10 cellular contexts compared by ENCODE assay signal in genomic region chrX:17655232-17656034, GRCh38.
DNase-seq lines count a peak whose midpoint lies in the region; ATAC-seq and TF ChIP-seq lines count a peak whose summit lies in the region.
"Had no signal": no experiment of that assay in that cellular context is flagged by ENCODE, and none has a peak within 500 bp of the region (broad histone marks: within the 10 kb centered on the region; RNA-seq: fewer than 3 reads in every experiment).

No MANE protein-coding gene starts in this region.

- CTCF ChIA-PET in activated CD4-positive, alpha-beta memory T cell treated with anti-CD3 and anti-CD28 coated beads for 36 hours (lab: Charles Lee), result interaction anchor here (0.9 to 1.1 kb wide), 2 partner anchors 64 to 413 kb away, joined by 3 to 4 read pairs; no protein-coding TSS in a partner anchor

- DNase-seq in CD14-positive monocyte (ENCODE audit: low spot score), result no peak
- peak; percentile 35 for DNase-seq in activated CD4-positive, alpha-beta memory T cell treated with anti-CD3 and anti-CD28 coated beads for 36 hours
- peak; percentile 17 for DNase-seq in fibroblast of the aortic adventitia (ENCODE audit: low read depth)
- no peak for DNase-seq in osteocyte (ENCODE audit: extremely low spot score, unreplicated experiment)
- DNase-seq in OCI-M1 (lab: John Stamatoyannopoulos, UW), result no peak
- no peak for DNase-seq in MG63
- DNase-seq in hepatic stellate cell (ENCODE audit: low spot score), result no peak
- DNase-seq: activated effector memory CD4-positive, alpha-beta T cell treated with Interleukin-2 at 50 U/mL for 16 hours had no signal

- H3K36me3 ChIP-seq in MG63, result no peaks in the 10 kb centered on the region
- H3K36me3 ChIP-seq: neutrophil had no signal

- POLR2A ChIA-PET in activated CD4-positive, alpha-beta memory T cell treated with anti-CD3 and anti-CD28 coated beads for 36 hours (lab: Charles Lee), result interaction anchor here (1.1 kb wide), 1 partner anchor 22 kb away, joined by 3 read pairs; no protein-coding TSS in a partner anchor

- no peaks in the 10 kb centered on the region; the same call in 1 of the 2 replicates for H3K27me3 ChIP-seq in MG63

- H3K9me3 Mint-ChIP-seq in CD14-positive monocyte, result peaks cover 0 to 7% (median 2%) of the 10 kb centered on the region in 7 donors
- no peaks in the 10 kb centered on the region for H3K9me3 Mint-ChIP-seq in activated CD4-positive, alpha-beta memory T cell treated with anti-CD3 and anti-CD28 coated beads for 36 hours
- H3K9me3 Mint-ChIP-seq in osteocyte (ENCODE audit: unreplicated experiment), result no peaks in the 10 kb centered on the region

- no peak for ATAC-seq in GM18909 (IDR thresholded peaks at IDR 0.05; ENCODE audit: poor library complexity, unreplicated experiment)

- H3K27me3 Mint-ChIP-seq in CD14-positive monocyte (ENCODE audit: low read depth in 3 of 3), result peaks cover 30 to 42% (median 39%) of the 10 kb centered on the region in 3 donors
- H3K27me3 Mint-ChIP-seq in activated CD4-positive, alpha-beta memory T cell treated with anti-CD3 and anti-CD28 coated beads for 36 hours, result no peaks in the 10 kb centered on the region
- H3K27me3 Mint-ChIP-seq in osteocyte (ENCODE audit: unreplicated experiment), result peaks cover 15% of the 10 kb centered on the region

- no peaks in the 10 kb centered on the region for H3K9me3 ChIP-seq in MG63
- H3K9me3 ChIP-seq: neutrophil had no signal

- H3K4me3 Mint-ChIP-seq in CD14-positive monocyte, result peak overlapping the region; percentile 54 to 82
- peak overlapping the region; percentile 85 for H3K4me3 Mint-ChIP-seq in activated CD4-positive, alpha-beta memory T cell treated with anti-CD3 and anti-CD28 coated beads for 36 hours
- H3K4me3 Mint-ChIP-seq in osteocyte (ENCODE audit: unreplicated experiment), result peak overlapping the region; percentile 73

- H3K4me1 Mint-ChIP-seq in CD14-positive monocyte (peaks cover 12% of the 10 kb centered on the region), osteocyte (ENCODE audit: unreplicated experiment) (peaks cover 18% of the 10 kb centered on the region)
- peaks cover 29% of the 10 kb centered on the region for H3K4me1 Mint-ChIP-seq in activated CD4-positive, alpha-beta memory T cell treated with anti-CD3 and anti-CD28 coated beads for 36 hours (ENCODE audit: low read depth)

- H3K4me3 ChIP-seq in fibroblast of the aortic adventitia (ENCODE audit: low read depth, low read length), result peak overlapping the region; percentile 46
- no peak overlapping the region for H3K4me3 ChIP-seq in MG63

- no peaks in the 10 kb centered on the region for H3K36me3 Mint-ChIP-seq in CD14-positive monocyte
- no peaks in the 10 kb centered on the region for H3K36me3 Mint-ChIP-seq in activated CD4-positive, alpha-beta memory T cell treated with anti-CD3 and anti-CD28 coated beads for 36 hours
- H3K36me3 Mint-ChIP-seq in osteocyte (ENCODE audit: unreplicated experiment), result no peaks in the 10 kb centered on the region

- TF ChIP-seq CTCF in CD14-positive monocyte (IDR thresholded peaks at IDR 0.05), result no peak
- no peak for TF ChIP-seq CTCF in fibroblast of the aortic adventitia (IDR thresholded peaks at IDR 0.05; ENCODE audit: insufficient read depth, low read length)
- TF ChIP-seq CTCF in osteocyte (IDR thresholded peaks at IDR 0.05), result no peak

- intact Hi-C loops in CD14-positive monocyte (cut with micrococcal nuclease), result no loop called here
- intact Hi-C loops in activated CD4-positive, alpha-beta memory T cell treated with anti-CD3 and anti-CD28 coated beads for 36 hours (cut with micrococcal nuclease), result loop anchor here (2.0 to 10.0 kb wide), 2 partner anchors 35 to 61 kb away; no protein-coding TSS in a partner anchor

- H3K27ac Mint-ChIP-seq in CD14-positive monocyte (peak overlapping the region in 2 of 7 donors; percentile 28 to 46), osteocyte (ENCODE audit: unreplicated experiment) (no peak overlapping the region)
- peak overlapping the region; percentile 81 for H3K27ac Mint-ChIP-seq in activated CD4-positive, alpha-beta memory T cell treated with anti-CD3 and anti-CD28 coated beads for 36 hours

Comparison
In these comparisons a context has a peak if more than half of its experiments do, and no peak if none do; other contexts are left out.
1. DNase-seq: peak in activated CD4-positive, alpha-beta memory T cell treated with anti-CD3 and anti-CD28 coated beads for 36 hours (single experiment) and fibroblast of the aortic adventitia (single experiment); none in CD14-positive monocyte (single experiment), osteocyte (single experiment), OCI-M1 (single experiment), MG63 (single experiment) and hepatic stellate cell (single experiment).
2. Peak in every context shown above with its lines, with median percentiles within 50 percentile points of each other: H3K4me3 Mint-ChIP-seq.